ENCODE assay signal across 8 cellular contexts in the genomic region with DNA sequence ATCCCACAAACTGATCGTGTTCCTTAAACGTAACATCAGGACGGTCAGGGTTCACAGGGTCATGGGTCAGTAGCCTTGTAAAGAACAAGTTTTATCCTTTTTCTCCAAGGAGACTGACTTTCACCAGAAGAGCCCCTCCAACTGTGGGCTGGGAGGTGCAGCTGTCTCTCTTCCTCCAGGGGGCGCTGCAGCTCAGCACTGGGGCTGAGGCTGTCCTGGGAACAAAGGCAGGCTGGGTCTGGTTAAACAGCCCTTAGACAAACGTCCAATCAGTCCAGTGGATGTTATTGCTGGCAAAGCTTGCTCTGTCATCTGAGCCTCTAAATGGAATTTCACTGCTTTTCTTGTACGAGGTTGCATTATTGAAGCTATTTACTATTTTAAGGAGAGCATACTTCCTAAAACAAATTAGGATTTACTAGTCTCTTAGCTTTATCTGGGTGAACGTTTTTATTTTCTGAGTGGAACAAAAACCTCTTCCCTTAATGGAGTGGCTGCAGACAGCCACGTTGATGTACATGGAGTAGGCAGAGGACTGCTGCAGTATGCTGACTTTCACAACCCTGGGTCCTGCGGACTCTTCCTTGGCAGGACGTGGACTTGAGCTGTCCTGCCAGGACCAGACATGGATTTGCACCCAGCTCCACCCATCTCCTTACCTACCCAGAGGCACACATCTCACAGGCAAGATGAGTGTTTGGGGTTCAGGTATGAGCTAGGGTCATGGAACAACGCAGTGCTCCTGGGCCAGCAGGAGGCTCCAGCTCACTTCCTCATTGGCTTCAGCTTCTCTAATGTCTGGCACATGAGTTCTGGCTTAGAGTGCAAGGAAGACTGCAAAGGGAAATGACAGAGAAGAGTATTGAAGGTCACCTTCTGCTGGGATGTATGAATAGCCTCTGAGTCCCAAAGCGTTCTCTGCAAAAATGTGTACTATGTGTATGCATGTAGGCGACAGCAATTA. TPM values are rescaled to one million over a fixed set of nuclear protein-coding genes. Genes with fewer than 3 reads are reported as not detected.
DNase-seq lines count a peak whose midpoint lies in the region; ATAC-seq and TF ChIP-seq lines count a peak whose summit lies in the region.

No MANE protein-coding gene starts in this region.

- H3K9me2 ChIP-seq in DOHH2 (replicated peaks; ENCODE audit: control insufficient read depth, low read length) (no peaks in the 10 kb centered on the region), MM.1S (replicated peaks; ENCODE audit: insufficient read depth, low read length) (no peaks in the 10 kb centered on the region)

- peaks cover 19% of the 10 kb centered on the region for H3K36me3 Mint-ChIP-seq in T-helper 17 cell (ENCODE audit: low read depth)

- H3K9ac ChIP-seq in MM.1S (ENCODE audit: low read length) = no peak overlapping the region

- no peak for TF ChIP-seq POLR2A in sigmoid colon (IDR thresholded peaks at IDR 0.05)

- H3K27ac ChIP-seq in DOHH2 (ENCODE audit: low read depth, low read length) (no peak overlapping the region), MM.1S (ENCODE audit: low read length) (no peak overlapping the region), angular gyrus (ENCODE audit: low read depth, low read length) (peak overlapping the region; percentile 20), right cardiac atrium (ENCODE audit: low read length) (no peak overlapping the region), sigmoid colon (peak overlapping the region in 3 of 4 donors; percentile 7 to 51 (median 29))

- H3K36me3 ChIP-seq in DOHH2 (ENCODE audit: control insufficient read depth, low read length) (peaks cover 81% of the 10 kb centered on the region), MM.1S (replicated peaks; ENCODE audit: insufficient read depth, low read length) (peaks cover 24% of the 10 kb centered on the region), sigmoid colon (peaks cover 26 to 89% (median 38%) of the 10 kb centered on the region in 4 donors)

- H3K9me3 ChIP-seq in DOHH2 (ENCODE audit: control insufficient read depth, insufficient read depth, low read length) (no peaks in the 10 kb centered on the region), MM.1S (replicated peaks; ENCODE audit: insufficient read depth, low read length) (no peaks in the 10 kb centered on the region), T-helper 17 cell (ENCODE audit: control insufficient read depth, low read length, poor library complexity, severe bottlenecking) (no peaks in the 10 kb centered on the region), right cardiac atrium (ENCODE audit: control insufficient read depth, low read length) (no peaks in the 10 kb centered on the region), sigmoid colon (no peaks in the 10 kb centered on the region)

- H3K27me3 ChIP-seq in DOHH2 (ENCODE audit: control insufficient read depth, low read length) = no peaks in the 10 kb centered on the region
- no peaks in the 10 kb centered on the region for H3K27me3 ChIP-seq in MM.1S (replicated peaks; ENCODE audit: insufficient read depth, low read length)
- H3K27me3 ChIP-seq in right cardiac atrium (ENCODE audit: control insufficient read depth, insufficient read depth) = no peaks in the 10 kb centered on the region
- H3K27me3 ChIP-seq in sigmoid colon = no peaks in the 10 kb centered on the region

- TF ChIP-seq CTCF in DOHH2 (IDR thresholded peaks at IDR 0.05; ENCODE audit: low read depth, low read length, poor library complexity, severe bottlenecking) = peak; percentile 96
- peak; percentile 91 for TF ChIP-seq CTCF in MM.1S (IDR thresholded peaks at IDR 0.05; ENCODE audit: low read length)
- TF ChIP-seq CTCF in sigmoid colon (IDR thresholded peaks at IDR 0.05) = peak; percentile 63 to 97 (median 91)

- DNase-seq in MM.1S (peak; percentile 48), T-helper 17 cell (peak; percentile 53 to 70 (median 64)), right cardiac atrium (peak; percentile 86 to 91 (median 90)), sigmoid colon (peak; percentile 88)

- H3K4me1 ChIP-seq in DOHH2 (ENCODE audit: control insufficient read depth, low read length) (peaks cover 13% of the 10 kb centered on the region), MM.1S (ENCODE audit: low read length) (0 out of 2 replicates have a peak, but pooled peaks cover 6% of the 10 kb centered on the region), right cardiac atrium (ENCODE audit: control insufficient read depth, insufficient read depth, low read length) (peaks cover 2% of the 10 kb centered on the region), sigmoid colon (peaks cover 0 to 9% (median 0%) of the 10 kb centered on the region in 4 donors)

- peaks cover 62% of the 10 kb centered on the region for H3K79me2 ChIP-seq in DOHH2 (ENCODE audit: control insufficient read depth, low read length)
- H3K79me2 ChIP-seq in MM.1S (ENCODE audit: low read length) = peaks cover 55% of the 10 kb centered on the region

- H3K4me1 Mint-ChIP-seq in T-helper 17 cell = peaks cover 25% of the 10 kb centered on the region

- no peak overlapping the region for H3K27ac Mint-ChIP-seq in T-helper 17 cell

- intact Hi-C loops in right cardiac atrium (cut with DNase I) (loop anchor here (5.0 to 10.0 kb wide), 5 partner anchors 161 to 343 kb away; no protein-coding TSS in a partner anchor), sigmoid colon (cut with DNase I) (loop anchor here (1.0 to 5.0 kb wide), 3 partner anchors 240 to 349 kb away; no protein-coding TSS in a partner anchor)

- H3F3A ChIP-seq in DOHH2 (ENCODE audit: control insufficient read depth, insufficient read depth) (peaks cover 24% of the 10 kb centered on the region), MM.1S (ENCODE audit: insufficient read depth, low read length) (no peaks in the 10 kb centered on the region)

- no peaks in the 10 kb centered on the region for H3K27me3 Mint-ChIP-seq in T-helper 17 cell

- no peak overlapping the region for H3K4me3 ChIP-seq in DOHH2 (ENCODE audit: low read length)
- no peak overlapping the region for H3K4me3 ChIP-seq in MM.1S (ENCODE audit: low read length)
- H3K4me3 ChIP-seq in right cardiac atrium (ENCODE audit: low read length) = no peak overlapping the region
- H3K4me3 ChIP-seq in sigmoid colon = no peak overlapping the region

- TF ChIP-seq EP300 in sigmoid colon (IDR thresholded peaks at IDR 0.05) = no peak

- H4K20me1 ChIP-seq in DOHH2 (ENCODE audit: control insufficient read depth, insufficient read depth, low read depth, low read length) (peaks cover 32% of the 10 kb centered on the region), MM.1S (ENCODE audit: insufficient read depth, low read length) (peaks cover 10% of the 10 kb centered on the region)

- H3K4me3 Mint-ChIP-seq in T-helper 17 cell = no peak overlapping the region

- peak; percentile 87 for ATAC-seq in T-helper 17 cell
- ATAC-seq in right cardiac atrium = peak; percentile 93 to 94
- no peak for ATAC-seq in GM18873 (IDR thresholded peaks at IDR 0.05; ENCODE audit: low FRiP score, unreplicated experiment)
- ATAC-seq in HG03565 (IDR thresholded peaks at IDR 0.05; ENCODE audit: unreplicated experiment) = no peak

- 47% methylated on average over 13 of the region's 13 CpGs for WGBS in right cardiac atrium
- WGBS in sigmoid colon, 2 donors = 38 to 60% methylated on average over 13 of the region's 13 CpGs

- no peak overlapping the region for H2AFZ ChIP-seq in MM.1S (ENCODE audit: low read length)

- H3K4me2 ChIP-seq in DOHH2 (ENCODE audit: low read length) = no peak overlapping the region
- H3K4me2 ChIP-seq in MM.1S (ENCODE audit: low read depth, low read length) = no peak overlapping the region

RNA-seq across cellular contexts. Expression of a gene that starts 7.8 kb away (rescaled TPM):
- total RNA-seq in T-helper 17 cell (10 to 100 TPM; 44.0 to 54.3 TPM), right cardiac atrium (10 to 100 TPM; 14.2 to 17.9 (median 15.5) TPM), sigmoid colon (10 to 100 TPM in 3 of 4 donors, 1 to 10 TPM in 1; 8.6 to 19.3 (median 15.1) TPM)
- polyA plus RNA-seq in right cardiac atrium (11.0 TPM), sigmoid colon (10 to 100 TPM in 1 of 3 donors, 1 to 10 TPM in 2; 6.6 to 24.1 (median 9.5) TPM)

RNA-seq across cellular contexts. Expression of a gene that starts 36.9 kb away (rescaled TPM):
- total RNA-seq in T-helper 17 cell (not detected), right cardiac atrium (not detected), sigmoid colon (not detected)
- polyA plus RNA-seq in right cardiac atrium (0.02 TPM), sigmoid colon (not detected)

Comparison
In these comparisons a context has a peak if more than half of its experiments do, and no peak if none do; other contexts are left out.
1. H3K27ac ChIP-seq: peak in angular gyrus (single experiment) and sigmoid colon (3 of 4); none in DOHH2 (single experiment), MM.1S (single experiment) and right cardiac atrium (single experiment).
2. ATAC-seq: peak in T-helper 17 cell (single experiment) and right cardiac atrium (2 of 2); none in GM18873 (single experiment) and HG03565 (single experiment).
3. Peak in every context shown above with its lines, with median percentiles within 50 percentile points of each other: CTCF ChIP-seq and DNase-seq.